1 cellular context compared by ENCODE assay signal in genomic region chr10:68489919-68490318, GRCh38.
TF ChIP-seq lines count a peak whose summit lies in the region.

No MANE protein-coding gene starts in this region.

TF ChIP-seq in HepG2, 621 proteins besides CTCF, POLR2A, EP300 and RAD21:
- TF ChIP-seq, protein P1, sequence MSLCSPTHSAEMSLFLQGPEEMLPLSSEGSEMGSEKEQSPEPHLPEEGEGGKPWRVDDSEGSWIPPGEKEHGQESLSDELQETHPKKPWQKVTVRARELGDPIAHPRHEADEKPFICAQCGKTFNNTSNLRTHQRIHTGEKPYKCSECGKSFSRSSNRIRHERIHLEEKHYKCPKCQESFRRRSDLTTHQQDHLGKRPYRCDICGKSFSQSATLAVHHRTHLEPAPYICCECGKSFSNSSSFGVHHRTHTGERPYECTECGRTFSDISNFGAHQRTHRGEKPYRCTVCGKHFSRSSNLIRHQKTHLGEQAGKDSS (CRISPR knock-in tag; IDR thresholded peaks at IDR 0.05; ENCODE audit: borderline replicate concordance, low read depth), result no peak
- TF ChIP-seq HCFC1 (IDR thresholded peaks at IDR 0.05; ENCODE audit: low read depth, low read length) (no peak), ZNF552 (CRISPR knock-in tag; IDR thresholded peaks at IDR 0.05; ENCODE audit: borderline replicate concordance) (no peak), ZNF121 (CRISPR knock-in tag; IDR thresholded peaks at IDR 0.05) (peak; percentile 80), CEBPB (IDR thresholded peaks at IDR 0.05; ENCODE audit: borderline replicate concordance, low read depth, low read length) (peak; percentile 52; the same call in 1 of the 2 replicates), POLR2AphosphoS2 (IDR thresholded peaks at IDR 0.05; ENCODE audit: low read depth, low read length) (no peak), MAFK (conservative IDR thresholded peaks at IDR 0.05 in 1 of 2, IDR thresholded peaks at IDR 0.05 in 1 of 2; ENCODE audit: low read length in 2 of 2) (no peak), ZNF660 (CRISPR knock-in tag; IDR thresholded peaks at IDR 0.05; ENCODE audit: borderline replicate concordance, low read depth) (no peak), ZNF768 (CRISPR knock-in tag; IDR thresholded peaks at IDR 0.05) (no peak), NFYC (CRISPR knock-in tag; IDR thresholded peaks at IDR 0.05) (no peak), JUNB (CRISPR knock-in tag; IDR thresholded peaks at IDR 0.05; ENCODE audit: borderline replicate concordance) (no peak), MAZ (IDR thresholded peaks at IDR 0.05; ENCODE audit: borderline replicate concordance, low read depth, low read length) (no peak), MAZ (CRISPR knock-in tag; IDR thresholded peaks at IDR 0.05; ENCODE audit: low read depth) (no peak), KDM5B (CRISPR knock-in tag; IDR thresholded peaks at IDR 0.05; ENCODE audit: borderline replicate concordance) (no peak)
